ENCODE assay signal across 34 cellular contexts in the genomic region with DNA sequence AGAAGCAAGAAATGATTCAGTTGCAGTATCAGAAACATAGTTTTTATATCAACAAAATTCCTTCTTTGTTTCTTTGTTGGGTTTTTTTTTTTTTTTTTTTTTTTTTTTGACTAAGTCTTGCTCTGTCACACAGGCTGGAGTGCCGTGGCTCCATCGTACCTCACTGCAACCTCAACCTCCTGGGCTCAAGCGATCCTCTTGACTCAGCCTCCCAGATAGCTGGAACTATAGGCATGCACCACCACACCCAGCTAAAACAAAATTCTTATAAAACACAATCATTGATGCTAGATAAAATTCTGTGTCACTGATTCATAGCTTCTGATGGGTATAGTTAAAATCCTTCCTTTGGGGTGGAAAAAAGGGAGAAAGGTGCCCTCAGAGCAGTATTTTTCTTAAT.
"Had no signal": no experiment of that assay in that cellular context is flagged by ENCODE, and none has a peak within 500 bp of the region (broad histone marks: within the 10 kb centered on the region; RNA-seq: fewer than 3 reads in every experiment).

No MANE protein-coding gene starts in this region.

- H3K36me3 ChIP-seq: adrenal gland, brain microvascular endothelial cell, breast epithelium had no signal

- H3K9me3 Mint-ChIP-seq: activated B cell treated with CpG ODN at 0.5 μM for 24 hours; activated CD4-positive, alpha-beta memory T cell treated with anti-CD3 and anti-CD28 coated beads for 36 hours; activated CD4-positive, alpha-beta T cell treated with anti-CD3 and anti-CD28 coated beads, Interleukin-2, amount 10 ng/mL, durations not matched to agents 24 days and 14 days; activated CD8-positive, alpha-beta T cell treated with anti-CD3 and anti-CD28 coated beads for 36 hours; activated naive CD4-positive, alpha-beta T cell treated with anti-CD3 and anti-CD28 coated beads for 36 hours; activated naive CD8-positive, alpha-beta T cell treated with anti-CD3 and anti-CD28 coated beads for 36 hours; activated T-cell treated with anti-CD3 and anti-CD28 coated beads, Interleukin-2, amount 50 U/mL, for 4 hours; activated T-helper 1 cell treated with anti-CD3 and anti-CD28 coated beads, Interleukin-12 subunit alpha, Interleukin-12 subunit beta, Interleukin-2, Interleukin-4 antibody, amounts not matched to agents 30 ng/mL and 10 ng/mL and 1 ng/mL, durations not matched to agents 14 hours and 24 hours and 36 hours; activated T-helper 17 cell treated with anti-CD3 and anti-CD28 coated beads, Interleukin-2, amount 50 U/mL, for 72 hours; T-helper 1 cell treated with Interleukin-12 subunit alpha and Interleukin-12 subunit beta and Interleukin-4 antibody, amounts not matched to agents 30 μg/mL and 1 μg/mL, for 36 hours; T-helper 2 cell treated with Interferon-gamma antibody and Interleukin-4, amounts not matched to agents 5 μg/mL and 100 μg/mL, for 36 hours had no signal

- H3K9me3 ChIP-seq: adrenal gland, body of pancreas, breast epithelium had no signal

- H3K4me3 ChIP-seq: adrenal gland, body of pancreas, breast epithelium had no signal

- H3K27ac ChIP-seq: adrenal gland, body of pancreas, brain microvascular endothelial cell, breast epithelium, VCaP had no signal

- H3K27me3 Mint-ChIP-seq: activated B cell treated with CpG ODN at 0.5 μM for 24 hours; activated CD4-positive, alpha-beta T cell treated with anti-CD3 and anti-CD28 coated beads, Interleukin-2, amount 10 ng/mL, durations not matched to agents 24 days and 14 days; activated naive CD8-positive, alpha-beta T cell treated with anti-CD3 and anti-CD28 coated beads for 36 hours; activated T-helper 17 cell treated with anti-CD3 and anti-CD28 coated beads, Interleukin-2, amount 50 U/mL, for 72 hours had no signal

- DNase-seq: activated B cell treated with CpG ODN at 0.5 μM for 24 hours; activated CD4-positive, alpha-beta memory T cell treated with anti-CD3 and anti-CD28 coated beads for 36 hours; activated CD4-positive, alpha-beta T cell treated with anti-CD3 and anti-CD28 coated beads for 4 hours; activated CD4-positive, alpha-beta T cell treated with anti-CD3 and anti-CD28 coated beads, Interleukin-2, amount 10 ng/mL, durations not matched to agents 24 days and 14 days; activated CD4-positive, alpha-beta T cell treated with anti-CD3 and anti-CD28 coated beads, Interleukin-2, amount 50 U/mL, for 1 hour; activated CD4-positive, alpha-beta T cell treated with anti-CD3 and anti-CD28 coated beads, Interleukin-2, amount 50 U/mL, for 4 hours; activated CD4-positive, CD25-positive, alpha-beta regulatory T cell treated with anti-CD3 and anti-CD28 coated beads, Interleukin-2, amount 50 U/mL, for 72 hours; activated CD8-positive, alpha-beta memory T cell treated with anti-CD3 and anti-CD28 coated beads, Interleukin-2, amount 50 U/mL, for 4 hours; activated CD8-positive, alpha-beta T cell treated with anti-CD3 and anti-CD28 coated beads for 36 hours; activated effector memory CD4-positive, alpha-beta T cell treated with anti-CD3 and anti-CD28 coated beads, Interleukin-2, amount 50 U/mL, for 16 hours; activated gamma-delta T cell treated with Interleukin-2 at 50 U/mL for 16 hours; activated naive CD4-positive, alpha-beta T cell; activated naive CD4-positive, alpha-beta T cell treated with anti-CD3 and anti-CD28 coated beads for 36 hours; activated naive CD4-positive, alpha-beta T cell treated with anti-CD3 and anti-CD28 coated beads, Interleukin-2, amount 50 U/mL, for 16 hours; activated naive CD8-positive, alpha-beta T cell treated with anti-CD3 and anti-CD28 coated beads for 36 hours; activated T-cell treated with anti-CD3 and anti-CD28 coated beads for 4 hours; activated T-cell treated with anti-CD3 and anti-CD28 coated beads, Interleukin-2, amount 50 U/mL, for 1 hour; activated T-cell treated with anti-CD3 and anti-CD28 coated beads, Interleukin-2, amount 50 U/mL, for 4 hours; activated T-cell treated with anti-CD3 and anti-CD28 coated beads, Interleukin-2, amount 50 U/mL, for 72 hours; adrenal gland; amniotic stem cell; aorta; body of pancreas; brain microvascular endothelial cell; central memory CD4-positive, alpha-beta T cell; T-helper 2 cell; T-helper 9 cell had no signal

- H3K27me3 ChIP-seq: adrenal gland, body of pancreas, brain microvascular endothelial cell, breast epithelium had no signal

- H3K36me3 Mint-ChIP-seq: activated CD4-positive, alpha-beta memory T cell treated with anti-CD3 and anti-CD28 coated beads for 36 hours; activated naive CD8-positive, alpha-beta T cell treated with anti-CD3 and anti-CD28 coated beads for 36 hours had no signal

- H3K27ac Mint-ChIP-seq: activated CD4-positive, alpha-beta memory T cell treated with anti-CD3 and anti-CD28 coated beads for 36 hours; activated CD4-positive, alpha-beta T cell treated with anti-CD3 and anti-CD28 coated beads, Interleukin-2, amount 10 ng/mL, durations not matched to agents 24 days and 14 days; activated CD8-positive, alpha-beta T cell treated with anti-CD3 and anti-CD28 coated beads for 36 hours; activated naive CD4-positive, alpha-beta T cell treated with anti-CD3 and anti-CD28 coated beads for 36 hours; activated naive CD4-positive, alpha-beta T cell treated with anti-CD3 and anti-CD28 coated beads, Interleukin-2, amount 50 U/mL, for 72 hours; activated naive CD8-positive, alpha-beta T cell treated with anti-CD3 and anti-CD28 coated beads for 36 hours; activated T-cell treated with anti-CD3 and anti-CD28 coated beads, Interleukin-2, amount 50 U/mL, for 72 hours; activated T-helper 1 cell treated with anti-CD3 and anti-CD28 coated beads, Interleukin-12 subunit alpha, Interleukin-12 subunit beta, Interleukin-2, Interleukin-4 antibody, amounts not matched to agents 30 ng/mL and 10 ng/mL and 1 ng/mL, durations not matched to agents 14 hours and 24 hours and 36 hours; activated T-helper 17 cell treated with anti-CD3 and anti-CD28 coated beads, Interleukin-2, amount 50 U/mL, for 72 hours; T-helper 1 cell treated with Interleukin-12 subunit alpha and Interleukin-12 subunit beta and Interleukin-4 antibody, amounts not matched to agents 30 μg/mL and 1 μg/mL, for 36 hours; T-helper 2 cell treated with Interferon-gamma antibody and Interleukin-4, amounts not matched to agents 5 μg/mL and 100 μg/mL, for 36 hours had no signal

- H3K4me1 ChIP-seq: adrenal gland, body of pancreas, breast epithelium had no signal

- H3K4me3 Mint-ChIP-seq: activated B cell treated with CpG ODN at 0.5 μM for 24 hours; activated CD4-positive, alpha-beta memory T cell treated with anti-CD3 and anti-CD28 coated beads for 36 hours; activated CD4-positive, alpha-beta T cell treated with anti-CD3 and anti-CD28 coated beads, Interleukin-2, amount 10 ng/mL, durations not matched to agents 24 days and 14 days; activated CD8-positive, alpha-beta T cell treated with anti-CD3 and anti-CD28 coated beads for 36 hours; activated naive CD4-positive, alpha-beta T cell treated with anti-CD3 and anti-CD28 coated beads for 36 hours; activated naive CD8-positive, alpha-beta T cell treated with anti-CD3 and anti-CD28 coated beads for 36 hours; activated T-cell treated with anti-CD3 and anti-CD28 coated beads, Interleukin-2, amount 50 U/mL, for 4 hours; activated T-cell treated with anti-CD3 and anti-CD28 coated beads, Interleukin-2, amount 50 U/mL, for 72 hours; activated T-helper 1 cell treated with anti-CD3 and anti-CD28 coated beads, Interleukin-12 subunit alpha, Interleukin-12 subunit beta, Interleukin-2, Interleukin-4 antibody, amounts not matched to agents 30 ng/mL and 10 ng/mL and 1 ng/mL, durations not matched to agents 14 hours and 24 hours and 36 hours; activated T-helper 17 cell treated with anti-CD3 and anti-CD28 coated beads, Interleukin-2, amount 50 U/mL, for 72 hours; T-helper 1 cell treated with Interleukin-12 subunit alpha and Interleukin-12 subunit beta and Interleukin-4 antibody, amounts not matched to agents 30 μg/mL and 1 μg/mL, for 36 hours; T-helper 2 cell treated with Interferon-gamma antibody and Interleukin-4, amounts not matched to agents 5 μg/mL and 100 μg/mL, for 36 hours had no signal
